21 cellular contexts compared by ENCODE assay signal in genomic region chr7:153301908-153302307, GRCh38.
"Had no signal": no experiment of that assay in that cellular context is flagged by ENCODE, and none has a peak within 500 bp of the region (broad histone marks: within the 10 kb centered on the region; RNA-seq: fewer than 3 reads in every experiment).

No MANE protein-coding gene starts in this region.

- H3K4me3 Mint-ChIP-seq: naive thymus-derived CD8-positive, alpha-beta T cell; nephron progenitor cell; stimulated activated effector memory CD8-positive, alpha-beta T cell treated with anti-CD3 and anti-CD28 coated beads, Interleukin-12 subunit alpha, Interleukin-12 subunit beta, amount 100 ng/mL, for 72 hours had no signal

- H2AFZ ChIP-seq: hepatocyte, parathyroid adenoma had no signal

- H3K27me3 Mint-ChIP-seq: progenitor cell of endocrine pancreas had no signal

- H3K27ac ChIP-seq: dorsolateral prefrontal cortex, gastrocnemius medialis, heart left ventricle, hepatocyte, left lung, parathyroid adenoma, sigmoid colon, stomach, thyroid gland had no signal

- ATAC-seq: gastrocnemius medialis; heart left ventricle; left lung; naive thymus-derived CD8-positive, alpha-beta T cell; right cardiac atrium; stimulated activated effector memory CD8-positive, alpha-beta T cell treated with anti-CD3 and anti-CD28 coated beads, Interleukin-12 subunit alpha, Interleukin-12 subunit beta, amount 100 ng/mL, for 72 hours had no signal

- H3K4me1 Mint-ChIP-seq: nephron progenitor cell; stimulated activated effector memory CD8-positive, alpha-beta T cell treated with anti-CD3 and anti-CD28 coated beads, Interleukin-12 subunit alpha, Interleukin-12 subunit beta, amount 100 ng/mL, for 72 hours had no signal

- H3K4me2 ChIP-seq: hepatocyte had no signal

- H3K4me3 ChIP-seq: dorsolateral prefrontal cortex, gastrocnemius medialis, heart left ventricle, hepatocyte, left lung, sigmoid colon, stomach, thyroid gland had no signal

- H3K36me3 ChIP-seq: gastrocnemius medialis, heart left ventricle, left lung, sigmoid colon, stomach, thyroid gland had no signal

- H3K27ac Mint-ChIP-seq: naive thymus-derived CD8-positive, alpha-beta T cell; nephron progenitor cell; progenitor cell of endocrine pancreas; stimulated activated effector memory CD8-positive, alpha-beta T cell treated with anti-CD3 and anti-CD28 coated beads, Interleukin-12 subunit alpha, Interleukin-12 subunit beta, amount 100 ng/mL, for 72 hours had no signal

- DNase-seq: cerebellar nuclear complex; dorsolateral prefrontal cortex; effector CD4-positive, alpha-beta T cell; gastrocnemius medialis; heart left ventricle; kidney; left lung; naive thymus-derived CD8-positive, alpha-beta T cell; nephron progenitor cell; right cardiac atrium; sigmoid colon; stimulated activated CD4-positive, alpha-beta T cell treated with anti-CD3 and anti-CD28 coated beads, Interleukin-2, amount 100 ng/mL, for 24 hours; stimulated activated CD4-positive, alpha-beta T cell treated with anti-CD3 and anti-CD28 coated beads, Interleukin-4, amount 100 ng/mL, for 24 hours; stimulated activated naive CD4-positive, alpha-beta T cell treated with Interleukin-2 at 50 U/mL for 16 hours; stomach; thyroid gland; trophoblast cell had no signal

- H3K9ac ChIP-seq: parathyroid adenoma had no signal

- H3K4me1 ChIP-seq: gastrocnemius medialis, heart left ventricle, left lung, parathyroid adenoma, sigmoid colon, stomach, thyroid gland had no signal

- H3K36me3 Mint-ChIP-seq: stimulated activated effector memory CD8-positive, alpha-beta T cell treated with anti-CD3 and anti-CD28 coated beads, Interleukin-12 subunit alpha, Interleukin-12 subunit beta, amount 100 ng/mL, for 72 hours had no signal

- H3K27me3 ChIP-seq: dorsolateral prefrontal cortex, gastrocnemius medialis, heart left ventricle, hepatocyte, left lung, sigmoid colon, stomach, thyroid gland had no signal

- H3K9me3 ChIP-seq: thyroid gland had no signal

- H3K79me2 ChIP-seq: hepatocyte, parathyroid adenoma had no signal
